8 cellular contexts compared by ENCODE assay signal in genomic region chr2:202034249-202035088, GRCh38. TPM values are rescaled to one million over a fixed set of nuclear protein-coding genes. Genes with fewer than 3 reads are reported as not detected.
DNase-seq lines count a peak whose midpoint lies in the region; ATAC-seq, FAIRE-seq and TF ChIP-seq lines count a peak whose summit lies in the region.

No MANE protein-coding gene starts in this region.

- no peak for TF ChIP-seq POLR2A in endothelial cell of umbilical vein (IDR thresholded peaks at IDR 0.05; ENCODE audit: low read depth, low read length)

- no peak overlapping the region for H3K27ac Mint-ChIP-seq in CD8-positive, alpha-beta T cell
- H3K27ac Mint-ChIP-seq in activated CD4-positive, alpha-beta T cell treated with anti-CD3 and anti-CD28 coated beads, Interleukin-2, amount 10 ng/mL, durations not matched to agents 24 days and 14 days: peak overlapping the region; percentile 62

- H3K4me3 Mint-ChIP-seq in CD8-positive, alpha-beta T cell: peak overlapping the region; percentile 86
- peak overlapping the region; percentile 85 for H3K4me3 Mint-ChIP-seq in activated CD4-positive, alpha-beta T cell treated with anti-CD3 and anti-CD28 coated beads, Interleukin-2, amount 10 ng/mL, durations not matched to agents 24 days and 14 days

- H3K79me2 ChIP-seq in endothelial cell of umbilical vein (ENCODE audit: control insufficient read depth, insufficient read depth, low read length): no peaks in the 10 kb centered on the region

- peak overlapping the region; percentile 95 for H2AFZ ChIP-seq in endothelial cell of umbilical vein (ENCODE audit: low read depth, low read length)

- peaks cover 25% of the 10 kb centered on the region for H3K4me1 ChIP-seq in CD8-positive, alpha-beta T cell (ENCODE audit: insufficient read depth, low read length)
- peaks cover 10% of the 10 kb centered on the region for H3K4me1 ChIP-seq in endothelial cell of umbilical vein (ENCODE audit: control insufficient read depth, extremely low read depth, insufficient read depth, low read length)

- intact Hi-C loops in CD8-positive, alpha-beta T cell (cut with DNase I, micrococcal nuclease): loop anchor here (1.0 to 10.0 kb wide), 11 partner anchors 204 to 1510 kb away; partner anchors contain the start of genes NBEAL1 (in 2 of the 2), SGO2 (in 2 of the 2), CASP10 (in 1 of the 2) and STRADB (in 1 of the 2)
- intact Hi-C loops in activated CD4-positive, alpha-beta T cell treated with anti-CD3 and anti-CD28 coated beads, Interleukin-2, amount 10 ng/mL, durations not matched to agents 24 days and 14 days (cut with micrococcal nuclease): loop anchor here (5.0 to 10.0 kb wide), 4 partner anchors 170 to 777 kb away; partner anchors contain the start of genes ALS2, STRADB and TRAK2
- intact Hi-C loops in endothelial cell of umbilical vein (cut with micrococcal nuclease): loop anchor here (1.0 to 10.0 kb wide), 3 partner anchors 144 to 240 kb away; no protein-coding TSS in a partner anchor

- no peaks in the 10 kb centered on the region for H3K9me1 ChIP-seq in endothelial cell of umbilical vein (replicated peaks; ENCODE audit: control insufficient read depth, extremely low read depth, insufficient read depth, low read length)

- POLR2A ChIA-PET in CD8-positive, alpha-beta T cell (lab: Charles Lee): no interaction called here
- POLR2A ChIA-PET in endothelial cell of umbilical vein (lab: Charles Lee): no interaction called here

- H3K4me2 ChIP-seq in endothelial cell of umbilical vein (ENCODE audit: insufficient read depth, low read length): peak overlapping the region; percentile 70

- H3K27me3 Mint-ChIP-seq in CD8-positive, alpha-beta T cell (ENCODE audit: low read depth): peaks cover 18% of the 10 kb centered on the region
- peaks cover 45% of the 10 kb centered on the region for H3K27me3 Mint-ChIP-seq in activated CD4-positive, alpha-beta T cell treated with anti-CD3 and anti-CD28 coated beads, Interleukin-2, amount 10 ng/mL, durations not matched to agents 24 days and 14 days

- no peaks in the 10 kb centered on the region for H3K36me3 ChIP-seq in CD8-positive, alpha-beta T cell (ENCODE audit: insufficient read depth, low read length)
- H3K36me3 ChIP-seq in endothelial cell of umbilical vein (ENCODE audit: control insufficient read depth in 2 of 2, extremely low read depth in 1 of 2, insufficient read depth in 2 of 2, low read length in 2 of 2): no peaks in the 10 kb centered on the region

- H3K9me3 ChIP-seq in CD8-positive, alpha-beta T cell (ENCODE audit: low read length): no peaks in the 10 kb centered on the region
- H3K9me3 ChIP-seq in endothelial cell of umbilical vein (replicated peaks; ENCODE audit: control insufficient read depth, insufficient read depth, low read length): no peaks in the 10 kb centered on the region

- dilution Hi-C loops in endothelial cell of umbilical vein (cut with MboI; ENCODE audit: extremely low pct_ligation_motif_present, low sequenced_read_pairs): no loop called here

- H3K36me3 Mint-ChIP-seq in CD8-positive, alpha-beta T cell: peaks cover 3% of the 10 kb centered on the region
- H3K36me3 Mint-ChIP-seq in activated CD4-positive, alpha-beta T cell treated with anti-CD3 and anti-CD28 coated beads, Interleukin-2, amount 10 ng/mL, durations not matched to agents 24 days and 14 days (ENCODE audit: low read depth): no peaks in the 10 kb centered on the region

- CTCF ChIA-PET in CD8-positive, alpha-beta T cell (lab: Charles Lee): no interaction called here
- CTCF ChIA-PET in endothelial cell of umbilical vein (lab: Charles Lee): no interaction called here

- no peaks in the 10 kb centered on the region for H3K9me3 Mint-ChIP-seq in CD8-positive, alpha-beta T cell
- H3K9me3 Mint-ChIP-seq in activated CD4-positive, alpha-beta T cell treated with anti-CD3 and anti-CD28 coated beads, Interleukin-2, amount 10 ng/mL, durations not matched to agents 24 days and 14 days: no peaks in the 10 kb centered on the region

- peaks cover 34% of the 10 kb centered on the region for H3K27me3 ChIP-seq in CD8-positive, alpha-beta T cell (ENCODE audit: insufficient read depth, low read length)
- H3K27me3 ChIP-seq in endothelial cell of umbilical vein (ENCODE audit: control insufficient read depth in 2 of 2, insufficient read depth in 2 of 2, low read length in 2 of 2): peaks cover 71 to 89% of the 10 kb centered on the region in 2 experiments

- no peak overlapping the region for H3K9ac ChIP-seq in endothelial cell of umbilical vein (replicated peaks; ENCODE audit: extremely low read depth, insufficient read depth, low read length)

- peak in 4 of 7 experiments; percentile 1 to 53 (median 28) for DNase-seq in CD8-positive, alpha-beta T cell
- DNase-seq in GM20000 (ENCODE audit: low spot score) (peak; percentile 59), HuH-7 (ENCODE audit: low spot score) (peak; percentile 30), endothelial cell of umbilical vein (ENCODE audit: low read depth, low spot score) (peak; percentile 25), myocyte (ENCODE audit: low read depth) (peak; percentile 53), urothelium cell line (ENCODE audit: low spot score) (peak; percentile 25), AG08395 (ENCODE audit: low spot score) (no peak)
- DNase-seq in activated CD4-positive, alpha-beta T cell treated with anti-CD3 and anti-CD28 coated beads, Interleukin-2, amount 10 ng/mL, durations not matched to agents 24 days and 14 days: peak; percentile 77

- FAIRE-seq in endothelial cell of umbilical vein (lab: Jason Lieb, UNC) (peak; percentile 35), urothelium cell line (lab: Jason Lieb, UNC) (no peak)

- no peak overlapping the region for H3K27ac ChIP-seq in CD8-positive, alpha-beta T cell (ENCODE audit: low read depth, low read length)
- H3K27ac ChIP-seq in endothelial cell of umbilical vein (ENCODE audit: insufficient read depth, low read depth, low read length): no peak overlapping the region

- H4K20me1 ChIP-seq in endothelial cell of umbilical vein (replicated peaks; ENCODE audit: control insufficient read depth, extremely low read depth, insufficient read depth, low read length): no peaks in the 10 kb centered on the region

- no peak for TF ChIP-seq CTCF in CD8-positive, alpha-beta T cell (IDR thresholded peaks at IDR 0.05)
- TF ChIP-seq CTCF in GM20000 (IDR thresholded peaks at IDR 0.05; ENCODE audit: extremely low read depth, missing control alignments): no peak
- TF ChIP-seq CTCF in endothelial cell of umbilical vein (IDR thresholded peaks at IDR 0.05; ENCODE audit: extremely low read depth in 1 of 2, insufficient read depth in 1 of 2, low read depth in 1 of 2, low read length in 2 of 2): no peak

- no TSS peak for BruUV-seq in endothelial cell of umbilical vein (replicated peaks; lab: Mats Ljungman, UMichigan)

- peaks cover 13% of the 10 kb centered on the region for H3K4me1 Mint-ChIP-seq in CD8-positive, alpha-beta T cell (ENCODE audit: low read depth)
- peaks cover 12% of the 10 kb centered on the region for H3K4me1 Mint-ChIP-seq in activated CD4-positive, alpha-beta T cell treated with anti-CD3 and anti-CD28 coated beads, Interleukin-2, amount 10 ng/mL, durations not matched to agents 24 days and 14 days

- H3K4me3 ChIP-seq in CD8-positive, alpha-beta T cell (ENCODE audit: low read depth, low read length): peak overlapping the region; percentile 73
- H3K4me3 ChIP-seq in endothelial cell of umbilical vein (replicated peaks in 1 of 3; ENCODE audit: insufficient read depth in 1 of 3, low read depth in 1 of 3, low read length in 3 of 3): peak overlapping the region; percentile 49 to 77 (median 62)

- ATAC-seq in CD8-positive, alpha-beta T cell: peak; percentile 4

TF ChIP-seq in endothelial cell of umbilical vein, 7 proteins besides CTCF, POLR2A, EP300 and RAD21:
- TF ChIP-seq JUN (IDR thresholded peaks at IDR 0.05; ENCODE audit: borderline replicate concordance, insufficient read depth, insufficient read length, low read depth): no peak
- TF ChIP-seq MAX (IDR thresholded peaks at IDR 0.05; ENCODE audit: insufficient read depth, insufficient read length): no peak
- TF ChIP-seq MYC (IDR thresholded peaks at IDR 0.05; ENCODE audit: low read depth, low read length): no peak
- TF ChIP-seq GATA2 (IDR thresholded peaks at IDR 0.05; ENCODE audit: insufficient read depth, insufficient read length, low read depth, low read length): no peak
- peak; percentile 100 for TF ChIP-seq EZH2 (IDR thresholded peaks at IDR 0.05; ENCODE audit: borderline replicate concordance, low read depth, low read length, severe bottlenecking)

RNA-seq across cellular contexts. Expression of gene FZD7, which starts 0.8 kb away (rescaled TPM):
- under 1 TPM; 0.73 to 0.97 TPM for total RNA-seq in CD8-positive, alpha-beta T cell
- 1.3 TPM in 2 replicates for total RNA-seq in activated CD4-positive, alpha-beta T cell treated with anti-CD3 and anti-CD28 coated beads, Interleukin-2, amount 10 ng/mL, durations not matched to agents 24 days and 14 days
- total RNA-seq in endothelial cell of umbilical vein (0.23 and 0.29 TPM in 2 replicates), myocyte (9.8 and 22.7 TPM in 2 replicates)
- polyA plus RNA-seq in endothelial cell of umbilical vein: 0.15 and 0.22 TPM in 2 replicates
- polyA plus RNA-seq in endothelial cell of umbilical vein (2011; cell fraction: cytosol; rRNA removed): 0.10 and 0.11 TPM in 2 replicates
- 0.10 and 0.17 TPM in 2 replicates for polyA plus RNA-seq in endothelial cell of umbilical vein (2011; cell fraction: nucleus; rRNA removed)
- polyA plus RNA-seq in endothelial cell of umbilical vein (2012): 0.08 and 0.14 TPM in 2 replicates
- 0.06 and 0.22 TPM in 2 replicates for polyA minus RNA-seq in endothelial cell of umbilical vein
- polyA minus RNA-seq in endothelial cell of umbilical vein (2011; cell fraction: cytosol; rRNA and poly(A)+ RNA removed): 8.5 TPM
- polyA minus RNA-seq in endothelial cell of umbilical vein (2011; cell fraction: nucleus; rRNA and poly(A)+ RNA removed): 0.10 and 0.43 TPM in 2 replicates
- 12.6 TPM for polyA plus RNA-seq in myocyte (2012)

RNA-seq across cellular contexts. Expression of gene KIAA2012, which starts 38.6 kb away (rescaled TPM):
- not detected for total RNA-seq in CD8-positive, alpha-beta T cell
- not detected in 2 replicates for total RNA-seq in activated CD4-positive, alpha-beta T cell treated with anti-CD3 and anti-CD28 coated beads, Interleukin-2, amount 10 ng/mL, durations not matched to agents 24 days and 14 days
- total RNA-seq in endothelial cell of umbilical vein (not detected in 2 replicates), myocyte (not detected in 2 replicates)
- not detected in 2 replicates for polyA plus RNA-seq in endothelial cell of umbilical vein
- not detected in 2 replicates for polyA plus RNA-seq in endothelial cell of umbilical vein (2011; cell fraction: cytosol; rRNA removed)
- not detected in 2 replicates for polyA plus RNA-seq in endothelial cell of umbilical vein (2011; cell fraction: nucleus; rRNA removed)
- not detected in 2 replicates for polyA plus RNA-seq in endothelial cell of umbilical vein (2012)
- not detected in 2 replicates for polyA minus RNA-seq in endothelial cell of umbilical vein
- not detected for polyA minus RNA-seq in endothelial cell of umbilical vein (2011; cell fraction: cytosol; rRNA and poly(A)+ RNA removed)
- not detected in 2 replicates for polyA minus RNA-seq in endothelial cell of umbilical vein (2011; cell fraction: nucleus; rRNA and poly(A)+ RNA removed)
- polyA plus RNA-seq in myocyte (2012): 0.03 TPM
